ENCODE assay signal across 17 cellular contexts in genomic region chr4:4507403-4507802, GRCh38.
"Had no signal": no experiment of that assay in that cellular context is flagged by ENCODE, and none has a peak within 500 bp of the region (broad histone marks: within the 10 kb centered on the region; RNA-seq: fewer than 3 reads in every experiment).

No MANE protein-coding gene starts in this region.

- H3K36me3 ChIP-seq: right atrium auricular region, thyroid gland, upper lobe of left lung, uterus had no signal

- H3K27me3 Mint-ChIP-seq: naive B cell had no signal

- H3K4me2 ChIP-seq: smooth muscle cell had no signal

- H3K27ac Mint-ChIP-seq: nephron had no signal

- H3K4me3 Mint-ChIP-seq: nephron had no signal

- DNase-seq: effector memory CD4-positive, alpha-beta T cell; esophagus squamous epithelium; foreskin melanocyte; hippocampal formation; left ventricle myocardium superior; mesendoderm; naive B cell; stimulated activated CD4-positive, alpha-beta T cell treated with anti-CD3 and anti-CD28 coated beads, Interleukin-2, amount 100 ng/mL, for 48 hours; stimulated activated naive CD4-positive, alpha-beta T cell treated with Interleukin-2 at 50 U/mL for 16 hours; upper lobe of left lung had no signal

- H3K4me1 ChIP-seq: esophagus squamous epithelium, thyroid gland, uterus had no signal

- H3K4me1 Mint-ChIP-seq: nephron had no signal

- H3K27me3 ChIP-seq: esophagus squamous epithelium, right atrium auricular region, thyroid gland, upper lobe of left lung, uterus had no signal

- ATAC-seq: left ventricle myocardium superior had no signal

- H3K4me3 ChIP-seq: esophagus squamous epithelium, lung, right atrium auricular region, smooth muscle cell, thyroid gland, upper lobe of left lung, uterus had no signal

- H3K9me3 ChIP-seq: esophagus squamous epithelium, right atrium auricular region, thyroid gland, upper lobe of left lung, uterus had no signal

- H3K9me3 Mint-ChIP-seq: nephron had no signal

- H3K27ac ChIP-seq: epithelial cell of prostate, esophagus squamous epithelium, right atrium auricular region, thyroid gland, upper lobe of left lung had no signal
